Comparison of ENCODE assay signal across 8 cellular contexts in the genomic region with DNA sequence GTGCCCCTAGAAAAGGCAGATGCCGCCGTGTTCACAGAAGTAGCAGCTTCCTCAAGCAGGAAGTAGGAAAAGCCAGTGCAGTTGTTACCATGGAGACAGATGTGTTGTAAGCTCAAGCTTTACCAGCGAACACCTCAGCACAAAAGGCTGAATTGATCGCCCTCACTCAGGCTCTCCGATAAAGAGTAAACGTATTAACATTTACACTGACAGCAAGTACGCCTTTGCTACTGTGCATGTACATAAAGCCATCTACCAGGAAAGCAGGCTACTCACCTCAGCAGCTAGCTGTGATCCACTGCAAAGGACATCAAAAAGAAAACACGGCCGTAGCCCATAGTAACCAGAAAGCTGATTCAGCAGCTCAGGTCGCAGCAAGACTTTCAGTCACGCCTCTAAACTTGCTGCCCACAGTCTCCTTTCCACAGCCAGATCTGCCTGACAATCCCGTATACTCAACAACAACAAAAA.
DNase-seq lines count a peak whose midpoint lies in the region; ATAC-seq and TF ChIP-seq lines count a peak whose summit lies in the region.
"Not testable (repeated sequence)": the region's sequence is repeated elsewhere in the genome, so short reads cannot be mapped to it uniquely, and the experiment has no call there.

No MANE protein-coding gene starts in this region.

- TF ChIP-seq CTCF in GM23338 (conservative IDR thresholded peaks at IDR 0.05; ENCODE audit: low read depth in 2 of 2); epithelial cell of proximal tubule (conservative IDR thresholded peaks at IDR 0.05; ENCODE audit: low read depth, low read length); testis (IDR thresholded peaks at IDR 0.05): not testable (repeated sequence)

- peaks cover 62% of the 10 kb centered on the region for H3K4me1 Mint-ChIP-seq in GM23338
- peaks cover 53% of the 10 kb centered on the region for H3K4me1 Mint-ChIP-seq in activated naive CD4-positive, alpha-beta T cell treated with anti-CD3 and anti-CD28 coated beads, Interleukin-2, amount 50 U/mL, for 24 hours

- H4K91ac ChIP-seq in mesenchymal stem cell (ENCODE audit: low read length): not testable (repeated sequence)

- H3F3A ChIP-seq in GM23338 (replicated peaks; ENCODE audit: low read depth): not testable (repeated sequence)

- peak overlapping the region; percentile 34; the same call in 1 of the 2 replicates for H3K27ac Mint-ChIP-seq in GM23338
- peak overlapping the region; percentile 97 for H3K27ac Mint-ChIP-seq in activated naive CD4-positive, alpha-beta T cell treated with anti-CD3 and anti-CD28 coated beads, Interleukin-2, amount 50 U/mL, for 24 hours

- not testable (repeated sequence) for H3K79me1 ChIP-seq in mesenchymal stem cell (replicated peaks; ENCODE audit: low read length, poor library complexity, severe bottlenecking)

- H3K14ac ChIP-seq in mesenchymal stem cell (ENCODE audit: low read length in 2 of 2): not testable (repeated sequence)

- not testable (repeated sequence) for H3K18ac ChIP-seq in mesenchymal stem cell (ENCODE audit: low read depth in 1 of 2, low read length in 2 of 2)

- H2AFZ ChIP-seq in GM23338; mesenchymal stem cell (ENCODE audit: low read depth, low read length): not testable (repeated sequence)

- H3K4me1 ChIP-seq in GM23338 (ENCODE audit: insufficient read depth); mesenchymal stem cell (ENCODE audit: control insufficient read depth, insufficient read depth, low read depth, low read length); testis: not testable (repeated sequence)

- H2BK120ac ChIP-seq in mesenchymal stem cell (ENCODE audit: low read depth, low read length): not testable (repeated sequence)

- not testable (repeated sequence) for H2BK15ac ChIP-seq in mesenchymal stem cell (ENCODE audit: low read depth, poor library complexity, severe bottlenecking)

- H3K4me3 ChIP-seq in GM23338, testis: not testable (repeated sequence)
- peak overlapping the region; percentile 19 for H3K4me3 ChIP-seq in epithelial cell of proximal tubule (ENCODE audit: low read depth, low read length)
- H3K4me3 ChIP-seq in mesenchymal stem cell (ENCODE audit: insufficient read depth in 1 of 2, low read depth in 1 of 2, low read length in 2 of 2): peak overlapping the region in 1 of 2 experiments; percentile 60

- whole genome bisulfite sequencing in mesenchymal stem cell: 19% methylated on average over 12 of the region's 12 CpGs
- WGBS in testis, 2 donors: 17 to 22% methylated on average over 12 of the region's 12 CpGs

- not testable (repeated sequence) for H3K27me3 ChIP-seq in GM23338 (ENCODE audit: insufficient read depth); mesenchymal stem cell (ENCODE audit: control insufficient read depth in 1 of 2, insufficient read depth in 1 of 2, low read length in 2 of 2); testis

- DNase-seq in GM23338 (ENCODE audit: low spot score): peak; percentile 72
- peak; percentile 43 for DNase-seq in NCI-H748 treated with DMSO at 0.1 percent for 48 hours (lab: John Stamatoyannopoulos, UW)
- peak; percentile 35 for DNase-seq in activated CD4-positive, alpha-beta T cell treated with anti-CD3 and anti-CD28 coated beads, Interleukin-2, amount 50 U/mL, for 1 hour
- DNase-seq in epithelial cell of proximal tubule (ENCODE audit: low read depth): peak; percentile 44
- peak; percentile 3 for DNase-seq in mesenchymal stem cell
- DNase-seq in stimulated activated CD4-positive, alpha-beta T cell treated with anti-CD3 and anti-CD28 coated beads, Interleukin-12 subunit alpha, Interleukin-12 subunit beta, amount 100 ng/mL, for 4 hours: peak; percentile 6
- peak; percentile 36 for DNase-seq in testis

- not testable (repeated sequence) for H3K23ac ChIP-seq in mesenchymal stem cell (ENCODE audit: low read length in 2 of 2)

- not testable (repeated sequence) for H3K9me3 ChIP-seq in mesenchymal stem cell (ENCODE audit: control insufficient read depth, low read length); testis

- not testable (repeated sequence) for H2BK12ac ChIP-seq in mesenchymal stem cell (ENCODE audit: low read length in 2 of 2)

- not testable (repeated sequence) for H3K27ac ChIP-seq in GM23338 (ENCODE audit: low read depth); mesenchymal stem cell (ENCODE audit: low read length, poor library complexity, severe bottlenecking); testis

- H3K27me3 Mint-ChIP-seq in GM23338 (ENCODE audit: insufficient read depth, low read depth, poor library complexity): peaks cover 13% of the 10 kb centered on the region
- not testable (repeated sequence) for H3K27me3 Mint-ChIP-seq in activated naive CD4-positive, alpha-beta T cell treated with anti-CD3 and anti-CD28 coated beads, Interleukin-2, amount 50 U/mL, for 24 hours

- ATAC-seq in GM23338: not testable (repeated sequence)

- not testable (repeated sequence) for H3K4me3 Mint-ChIP-seq in GM23338
- H3K4me3 Mint-ChIP-seq in activated naive CD4-positive, alpha-beta T cell treated with anti-CD3 and anti-CD28 coated beads, Interleukin-2, amount 50 U/mL, for 24 hours: peak overlapping the region; percentile 89

- H2AK5ac ChIP-seq in mesenchymal stem cell (ENCODE audit: low read length, severe bottlenecking): not testable (repeated sequence)

- H3K9me3 Mint-ChIP-seq in GM23338; activated naive CD4-positive, alpha-beta T cell treated with anti-CD3 and anti-CD28 coated beads, Interleukin-2, amount 50 U/mL, for 24 hours: not testable (repeated sequence)

- H4K20me1 ChIP-seq in GM23338 (replicated peaks; ENCODE audit: insufficient read depth): not testable (repeated sequence)

- intact Hi-C loops in testis (cut with DNase I; ENCODE audit: low total_unique reads): not testable (repeated sequence)

- not testable (repeated sequence) for H3K79me2 ChIP-seq in GM23338 (replicated peaks; ENCODE audit: insufficient read depth)

- peak overlapping the region; percentile 79 for H3K9ac ChIP-seq in mesenchymal stem cell (ENCODE audit: low read length)

- not testable (repeated sequence) for H3K36me3 Mint-ChIP-seq in GM23338 (ENCODE audit: low read depth); activated naive CD4-positive, alpha-beta T cell treated with anti-CD3 and anti-CD28 coated beads, Interleukin-2, amount 50 U/mL, for 24 hours

- H3K4me2 ChIP-seq in GM23338; mesenchymal stem cell (ENCODE audit: low read length, poor library complexity, severe bottlenecking): not testable (repeated sequence)

- H2BK5ac ChIP-seq in mesenchymal stem cell (ENCODE audit: low read depth, low read length, poor library complexity, severe bottlenecking): not testable (repeated sequence)

- H3K9me2 ChIP-seq in GM23338 (ENCODE audit: insufficient read depth): not testable (repeated sequence)

- H3K36me3 ChIP-seq in GM23338 (ENCODE audit: insufficient read depth); mesenchymal stem cell (ENCODE audit: control insufficient read depth in 1 of 2, insufficient read depth in 2 of 2, low read depth in 1 of 2, low read length in 2 of 2); testis (ENCODE audit: low read depth, missing control alignments): not testable (repeated sequence)

- not testable (repeated sequence) for H4K8ac ChIP-seq in mesenchymal stem cell (ENCODE audit: low read length)

- H3K4ac ChIP-seq in mesenchymal stem cell (ENCODE audit: low read depth in 1 of 2, low read length in 2 of 2): not testable (repeated sequence)

- not testable (repeated sequence) for TF ChIP-seq POLR2A in testis (IDR thresholded peaks at IDR 0.05)

Comparison
In these comparisons a context has a peak if more than half of its experiments do, and no peak if none do; other contexts are left out.
1. DNase-seq: peak in every context shown above with its lines; median percentile 72 in GM23338; 44 in epithelial cell of proximal tubule; 43 in NCI-H748 treated with DMSO at 0.1 percent for 48 hours; 36 in testis; 35 in activated CD4-positive, alpha-beta T cell treated with anti-CD3 and anti-CD28 coated beads, Interleukin-2, amount 50 U/mL, for 1 hour; 6 in stimulated activated CD4-positive, alpha-beta T cell treated with anti-CD3 and anti-CD28 coated beads, Interleukin-12 subunit alpha, Interleukin-12 subunit beta, amount 100 ng/mL, for 4 hours; 3 in mesenchymal stem cell.